10 cellular contexts compared by ENCODE assay signal in the genomic region with DNA sequence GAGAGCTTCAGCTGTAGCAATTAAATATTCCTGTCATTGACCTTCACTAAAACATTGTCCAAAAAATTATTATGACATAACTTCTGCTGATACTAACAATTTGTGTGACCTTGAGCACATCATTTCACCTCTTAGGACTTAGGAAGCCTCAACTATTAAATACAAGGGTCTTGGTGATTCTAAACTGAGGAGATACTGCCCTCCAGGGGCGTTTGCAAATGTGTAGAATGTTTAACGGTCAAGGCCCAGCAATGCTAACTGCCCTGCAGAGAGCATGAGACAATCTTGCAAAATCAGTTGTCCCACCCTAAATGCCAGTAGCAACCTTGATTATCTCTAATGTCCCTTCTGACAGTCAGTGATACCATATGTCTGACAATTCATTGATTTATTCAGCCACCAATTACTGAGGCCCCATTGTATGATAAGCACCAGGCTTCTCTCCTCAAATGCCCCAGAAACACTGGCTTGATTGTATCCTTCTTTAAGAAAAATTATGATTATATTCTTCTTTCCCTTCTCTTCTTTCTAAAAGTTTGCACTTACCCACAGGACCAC.
A peak's percentile ranks its signal among the peaks of the same experiment; 100 is the strongest.
DNase-seq lines count a peak whose midpoint lies in the region; ATAC-seq, FAIRE-seq and TF ChIP-seq lines count a peak whose summit lies in the region.
"Had no signal": no experiment of that assay in that cellular context is flagged by ENCODE, and none has a peak within 500 bp of the region (broad histone marks: within the 10 kb centered on the region; RNA-seq: fewer than 3 reads in every experiment).

No MANE protein-coding gene starts in this region.

- H3K14ac ChIP-seq in trophoblast cell (ENCODE audit: low read length): no peak overlapping the region

- H3K9ac ChIP-seq in endodermal cell (ENCODE audit: extremely low read depth, low read length, poor library complexity, severe bottlenecking): no peak overlapping the region
- H3K9ac ChIP-seq in trophoblast cell (ENCODE audit: low read length): no peak overlapping the region
- H3K9ac ChIP-seq: KMS-11 had no signal

- FAIRE-seq in small intestine (lab: Jason Lieb, UNC): no peak

- peak; percentile 84 for TF ChIP-seq CTCF in endodermal cell (conservative IDR thresholded peaks at IDR 0.05)

- H3K4me1 ChIP-seq in endodermal cell (ENCODE audit: control insufficient read depth, insufficient read depth, low read length): no peaks in the 10 kb centered on the region
- H3K4me1 ChIP-seq in trophoblast cell (ENCODE audit: control insufficient read depth in 1 of 2, insufficient read depth in 2 of 2, low read length in 2 of 2): no peaks in the 10 kb centered on the region
- H3K4me1 ChIP-seq in small intestine (ENCODE audit: control insufficient read depth in 2 of 2, insufficient read depth in 1 of 2, low read depth in 1 of 2, low read length in 1 of 2): no peaks in the 10 kb centered on the region

- H3K9me3 ChIP-seq in endodermal cell (ENCODE audit: control insufficient read depth, low read length) (no peaks in the 10 kb centered on the region), trophoblast cell (ENCODE audit: insufficient read depth, low read depth, low read length) (no peaks in the 10 kb centered on the region), small intestine (ENCODE audit: control insufficient read depth, low read depth) (no peaks in the 10 kb centered on the region)

- no peak overlapping the region for H3K18ac ChIP-seq in trophoblast cell (ENCODE audit: low read length)

- H3K4ac ChIP-seq in trophoblast cell (ENCODE audit: low read depth, low read length): no peak overlapping the region

- no peak overlapping the region for H2BK5ac ChIP-seq in trophoblast cell (ENCODE audit: low read depth, low read length, poor library complexity)

- H3K4me3 Mint-ChIP-seq in endodermal cell: no peak overlapping the region
- H3K4me3 Mint-ChIP-seq in stimulated activated effector memory CD8-positive, alpha-beta T cell treated with anti-CD3 and anti-CD28 coated beads, Interleukin-12 subunit alpha, Interleukin-12 subunit beta, amount 100 ng/mL, for 72 hours: no peak overlapping the region

- no peak overlapping the region for H2AFZ ChIP-seq in trophoblast cell (ENCODE audit: insufficient read depth, low read length, poor library complexity)

- H2BK12ac ChIP-seq in trophoblast cell (ENCODE audit: low read length): no peak overlapping the region

- H4K91ac ChIP-seq in trophoblast cell (ENCODE audit: low read depth, low read length): no peak overlapping the region

- no peaks in the 10 kb centered on the region for H3K4me1 Mint-ChIP-seq in endodermal cell
- no peaks in the 10 kb centered on the region for H3K4me1 Mint-ChIP-seq in stimulated activated effector memory CD8-positive, alpha-beta T cell treated with anti-CD3 and anti-CD28 coated beads, Interleukin-12 subunit alpha, Interleukin-12 subunit beta, amount 100 ng/mL, for 72 hours

- H3K27ac Mint-ChIP-seq in endodermal cell: no peak overlapping the region
- H3K27ac Mint-ChIP-seq in stimulated activated effector memory CD8-positive, alpha-beta T cell treated with anti-CD3 and anti-CD28 coated beads, Interleukin-12 subunit alpha, Interleukin-12 subunit beta, amount 100 ng/mL, for 72 hours: no peak overlapping the region

- H3K23ac ChIP-seq in trophoblast cell (ENCODE audit: low read length): no peak overlapping the region

- H3K79me2 ChIP-seq in trophoblast cell (ENCODE audit: control insufficient read depth, insufficient read depth, low read length, poor library complexity): no peaks in the 10 kb centered on the region

- H3K27ac ChIP-seq in endodermal cell (ENCODE audit: low read depth, low read length): no peak overlapping the region
- no peak overlapping the region for H3K27ac ChIP-seq in trophoblast cell (ENCODE audit: low read depth, low read length)
- H3K27ac ChIP-seq in small intestine (ENCODE audit: low read depth in 1 of 2, low read length in 1 of 2): no peak overlapping the region
- H3K27ac ChIP-seq: epithelial cell of prostate, KMS-11 had no signal

- H3K9me3 Mint-ChIP-seq in endodermal cell: no peaks in the 10 kb centered on the region
- H3K9me3 Mint-ChIP-seq in stimulated activated effector memory CD8-positive, alpha-beta T cell treated with anti-CD3 and anti-CD28 coated beads, Interleukin-12 subunit alpha, Interleukin-12 subunit beta, amount 100 ng/mL, for 72 hours: peaks cover 3% of the 10 kb centered on the region

- H3K79me1 ChIP-seq in trophoblast cell (ENCODE audit: low read length): no peaks in the 10 kb centered on the region

- DNase-seq in NAMALWA (ENCODE audit: low spot score) (peak; percentile 44), endodermal cell (peak; percentile 75), trophoblast cell (peak; percentile 12 to 44), small intestine (no peak)
- DNase-seq in stimulated activated effector memory CD8-positive, alpha-beta T cell treated with anti-CD3 and anti-CD28 coated beads, Interleukin-12 subunit alpha, Interleukin-12 subunit beta, amount 100 ng/mL, for 72 hours (ENCODE audit: low spot score in 2 of 2): no peak

- H3K27me3 ChIP-seq in endodermal cell (ENCODE audit: control insufficient read depth, insufficient read depth, low read length, poor library complexity, severe bottlenecking) (no peaks in the 10 kb centered on the region), trophoblast cell (ENCODE audit: insufficient read depth, low read length) (no peaks in the 10 kb centered on the region), small intestine (ENCODE audit: control insufficient read depth in 2 of 2, insufficient read depth in 2 of 2, low read length in 2 of 2) (no peaks in the 10 kb centered on the region)

- H3K4me3 ChIP-seq in endodermal cell (ENCODE audit: low read length) (no peak overlapping the region), trophoblast cell (ENCODE audit: low read depth, low read length) (no peak overlapping the region), small intestine (ENCODE audit: low read depth in 1 of 2, low read length in 2 of 2) (no peak overlapping the region)

- no peak overlapping the region for H4K12ac ChIP-seq in trophoblast cell (ENCODE audit: low read depth, low read length)

- WGBS in endodermal cell (ENCODE audit: insufficient coverage in 1 of 2, insufficient read length in 1 of 2), 2 experiments: 15 to 22% methylated on average over 2 of the region's 2 CpGs
- WGBS in trophoblast cell (ENCODE audit: extremely low coverage, insufficient coverage, insufficient read length): no CpG with 5 or more reads among the region's 2 CpGs
- WGBS in small intestine, 3 donors: 9 to 10% (median 10%) methylated on average over 2 of the region's 2 CpGs

- H2AK5ac ChIP-seq in trophoblast cell (ENCODE audit: low read length): no peak overlapping the region

- H3K4me2 ChIP-seq in trophoblast cell (ENCODE audit: low read length): no peak overlapping the region
- H3K4me2 ChIP-seq: KMS-11 had no signal

- H3K36me3 Mint-ChIP-seq in endodermal cell (ENCODE audit: low read depth): no peaks in the 10 kb centered on the region
- no peaks in the 10 kb centered on the region for H3K36me3 Mint-ChIP-seq in stimulated activated effector memory CD8-positive, alpha-beta T cell treated with anti-CD3 and anti-CD28 coated beads, Interleukin-12 subunit alpha, Interleukin-12 subunit beta, amount 100 ng/mL, for 72 hours

- no peak overlapping the region for H4K8ac ChIP-seq in trophoblast cell (ENCODE audit: low read depth, low read length)

- H2BK120ac ChIP-seq in trophoblast cell (ENCODE audit: insufficient read depth, low read length, poor library complexity): no peak overlapping the region

- no peaks in the 10 kb centered on the region for H3K36me3 ChIP-seq in endodermal cell (ENCODE audit: control insufficient read depth, insufficient read depth, low read length)
- no peaks in the 10 kb centered on the region for H3K36me3 ChIP-seq in trophoblast cell (ENCODE audit: control insufficient read depth in 1 of 2, insufficient read depth in 2 of 2, low read length in 2 of 2)
- no peaks in the 10 kb centered on the region for H3K36me3 ChIP-seq in small intestine (ENCODE audit: control insufficient read depth in 2 of 2, insufficient read depth in 2 of 2, low read length in 2 of 2)

- no peaks in the 10 kb centered on the region for H3K27me3 Mint-ChIP-seq in endodermal cell (ENCODE audit: insufficient read depth)

- peak; percentile 67 for ATAC-seq in GM19395 (IDR thresholded peaks at IDR 0.05; ENCODE audit: unreplicated experiment)
- ATAC-seq in stimulated activated effector memory CD8-positive, alpha-beta T cell treated with anti-CD3 and anti-CD28 coated beads, Interleukin-12 subunit alpha, Interleukin-12 subunit beta, amount 100 ng/mL, for 72 hours: no peak
- ATAC-seq in GM21717 (IDR thresholded peaks at IDR 0.05; ENCODE audit: unreplicated experiment): no peak
- no peak for ATAC-seq in GM21825 (IDR thresholded peaks at IDR 0.05; ENCODE audit: unreplicated experiment)

Comparison
In these comparisons a context has a peak if more than half of its experiments do, and no peak if none do; other contexts are left out.
1. DNase-seq: peak in NAMALWA (single experiment), endodermal cell (single experiment) and trophoblast cell (2 of 2); none in small intestine (single experiment) and stimulated activated effector memory CD8-positive, alpha-beta T cell treated with anti-CD3 and anti-CD28 coated beads, Interleukin-12 subunit alpha, Interleukin-12 subunit beta, amount 100 ng/mL, for 72 hours (0 of 2).